ENCODE assay signal across 30 cellular contexts in the genomic region with DNA sequence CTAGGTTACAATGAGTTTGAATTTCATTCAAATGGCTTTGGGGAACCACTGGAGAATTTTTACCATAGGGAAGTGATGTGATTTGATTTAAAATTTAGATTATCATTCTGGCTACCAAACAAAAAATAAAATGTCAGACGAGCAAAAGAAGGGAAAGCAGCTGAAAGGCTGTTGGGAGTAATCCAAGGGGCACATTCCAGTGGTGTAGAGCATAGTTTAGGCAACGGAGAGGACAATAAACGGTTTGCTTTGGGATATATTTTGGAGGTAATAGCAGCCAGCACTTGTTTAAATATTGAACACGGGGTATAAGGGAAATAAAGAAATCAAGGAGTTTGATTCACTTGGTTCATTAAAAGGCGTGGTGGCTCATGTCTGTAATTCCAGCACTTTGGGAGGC. TPM values are rescaled to one million over a fixed set of nuclear protein-coding genes. Genes with fewer than 3 reads are reported as not detected.
"Had no signal": no experiment of that assay in that cellular context is flagged by ENCODE, and none has a peak within 500 bp of the region (broad histone marks: within the 10 kb centered on the region; RNA-seq: fewer than 3 reads in every experiment).

No MANE protein-coding gene starts in this region.

- H3K36me3 ChIP-seq: uterus had no signal

- H3K27me3 Mint-ChIP-seq: activated B cell treated with CpG ODN at 0.5 μM for 24 hours; activated CD4-positive, alpha-beta T cell treated with anti-CD3 and anti-CD28 coated beads for 36 hours; activated naive CD4-positive, alpha-beta T cell treated with anti-CD3 and anti-CD28 coated beads, Interleukin-2, amount 10 ng/mL, durations not matched to agents 7 days and 5 days; brain; effector memory CD8-positive, alpha-beta T cell had no signal

- H3K9me3 Mint-ChIP-seq: activated B cell treated with CpG ODN at 0.5 μM for 24 hours; activated naive CD4-positive, alpha-beta T cell treated with anti-CD3 and anti-CD28 coated beads, Interleukin-2, amount 10 ng/mL, durations not matched to agents 7 days and 5 days; activated T-cell treated with anti-CD3 and anti-CD28 coated beads, Interleukin-2, amount 50 U/mL, for 4 hours; brain; effector memory CD8-positive, alpha-beta T cell; nephron progenitor cell had no signal

- DNase-seq: activated B cell treated with CpG ODN at 0.5 μM for 24 hours; activated CD4-positive, alpha-beta T cell treated with anti-CD3 and anti-CD28 coated beads for 36 hours; activated CD4-positive, alpha-beta T cell treated with anti-CD3 and anti-CD28 coated beads, Interleukin-2, amount 50 U/mL, for 4 hours; activated CD8-positive, alpha-beta memory T cell treated with anti-CD3 and anti-CD28 coated beads for 24 hours; activated CD8-positive, alpha-beta memory T cell treated with anti-CD3 and anti-CD28 coated beads, Interleukin-2, amount 50 U/mL, for 4 hours; activated effector memory CD4-positive, alpha-beta T cell treated with anti-CD3 and anti-CD28 coated beads, Interleukin-2, amount 50 U/mL, for 16 hours; activated naive CD4-positive, alpha-beta T cell treated with anti-CD3 and anti-CD28 coated beads, Interleukin-2, amount 10 ng/mL, durations not matched to agents 7 days and 5 days; activated T-cell treated with anti-CD3 and anti-CD28 coated beads, Interleukin-2, amount 50 U/mL, for 4 hours; amygdala; effector memory CD8-positive, alpha-beta T cell; head of caudate nucleus; hypothalamus; left ventricle myocardium superior; mammary epithelial cell; midbrain; nephron progenitor cell; occipital lobe; stimulated activated CD4-positive, alpha-beta T cell treated with anti-CD3 and anti-CD28 coated beads, Interleukin-15, amount 100 ng/mL, for 24 hours; stimulated activated CD8-positive, alpha-beta memory T cell treated with anti-CD3 and anti-CD28 coated beads, Interleukin-4, amount 100 ng/mL, for 48 hours; stimulated activated naive CD4-positive, alpha-beta T cell; testis; trophoblast cell; uterus had no signal

- H3K4me3 ChIP-seq: gastroesophageal sphincter, smooth muscle cell, testis, uterus had no signal

- H3K4me1 Mint-ChIP-seq: activated B cell treated with CpG ODN at 0.5 μM for 24 hours; activated naive CD4-positive, alpha-beta T cell treated with anti-CD3 and anti-CD28 coated beads, Interleukin-2, amount 10 ng/mL, durations not matched to agents 7 days and 5 days; brain; nephron progenitor cell had no signal

- FAIRE-seq: endothelial cell of umbilical vein had no signal

- H3K4me3 Mint-ChIP-seq: activated B cell treated with CpG ODN at 0.5 μM for 24 hours; activated CD4-positive, alpha-beta T cell treated with anti-CD3 and anti-CD28 coated beads for 36 hours; activated naive CD4-positive, alpha-beta T cell treated with anti-CD3 and anti-CD28 coated beads, Interleukin-2, amount 10 ng/mL, durations not matched to agents 7 days and 5 days; activated T-cell treated with anti-CD3 and anti-CD28 coated beads, Interleukin-2, amount 50 U/mL, for 4 hours; brain; effector memory CD8-positive, alpha-beta T cell; nephron progenitor cell had no signal

- H3K27me3 ChIP-seq: gastroesophageal sphincter, testis, uterus had no signal

- H3K27ac Mint-ChIP-seq: activated B cell treated with CpG ODN at 0.5 μM for 24 hours; activated CD4-positive, alpha-beta T cell treated with anti-CD3 and anti-CD28 coated beads for 36 hours; activated naive CD4-positive, alpha-beta T cell treated with anti-CD3 and anti-CD28 coated beads, Interleukin-2, amount 10 ng/mL, durations not matched to agents 7 days and 5 days; brain; effector memory CD8-positive, alpha-beta T cell; nephron progenitor cell had no signal

- ATAC-seq: activated CD4-positive, alpha-beta T cell treated with anti-CD3 and anti-CD28 coated beads for 36 hours; activated T-cell treated with anti-CD3 and anti-CD28 coated beads, Interleukin-2, amount 50 U/mL, for 4 hours; effector memory CD8-positive, alpha-beta T cell; esophagus mucosa; gastroesophageal sphincter; left ventricle myocardium superior; sciatic nerve had no signal

- H3K4me2 ChIP-seq: smooth muscle cell had no signal

- H3K9me3 ChIP-seq: gastroesophageal sphincter, testis, uterus had no signal

- H3K4me1 ChIP-seq: gastroesophageal sphincter, testis, uterus had no signal

- H3K27ac ChIP-seq: gastroesophageal sphincter, testis, uterus had no signal

RNA-seq across cellular contexts. Expression of gene SLC6A13, which starts 56.5 kb away (rescaled TPM):
- total RNA-seq: endothelial cell of umbilical vein, esophagus mucosa, gastroesophageal sphincter, posterior vena cava had no signal
- polyA plus RNA-seq: mammary epithelial cell had no signal
